In the genomic region with DNA sequence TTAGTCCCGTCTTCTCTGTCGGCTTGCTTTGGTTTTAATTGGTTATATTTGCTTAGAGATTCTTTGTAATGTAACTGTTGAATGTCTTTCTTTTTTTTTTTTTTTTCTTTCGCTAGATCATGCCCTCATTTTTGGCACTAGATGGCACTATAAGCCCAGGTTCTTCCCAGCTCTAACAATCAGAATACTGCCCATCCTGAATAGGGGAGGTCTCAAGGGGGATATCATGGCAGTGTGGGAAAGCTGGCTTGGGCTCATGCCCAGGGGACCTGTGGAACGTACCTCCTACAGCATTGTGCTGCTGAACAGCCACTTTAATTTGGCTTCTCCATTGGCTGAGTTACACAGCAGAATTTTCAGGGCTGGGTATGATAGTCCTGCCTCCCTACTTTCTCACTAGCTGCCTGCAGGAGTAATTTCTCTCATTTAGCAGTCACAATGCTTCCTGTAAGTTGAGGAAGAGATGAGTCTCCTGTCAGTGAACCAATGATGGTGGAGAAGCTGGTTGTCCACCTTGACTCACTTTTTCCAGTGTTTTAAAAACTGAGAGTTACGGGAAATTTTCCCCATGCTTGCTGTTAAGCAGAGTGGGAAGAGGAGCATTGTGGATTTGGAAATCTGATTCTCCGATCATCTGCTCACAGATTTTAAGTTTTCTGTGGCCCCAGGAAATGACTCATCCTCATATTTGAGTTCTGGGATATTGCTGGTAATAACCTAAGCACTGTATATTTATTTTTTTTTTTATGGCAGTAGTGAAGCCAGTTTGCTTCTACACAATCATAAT, we compare ENCODE assay signal across 8 cellular contexts. TPM values are rescaled to one million over a fixed set of nuclear protein-coding genes. Genes with fewer than 3 reads are reported as not detected.
A peak's percentile ranks its signal among the peaks of the same experiment; 100 is the strongest.
DNase-seq lines count a peak whose midpoint lies in the region; ATAC-seq and TF ChIP-seq lines count a peak whose summit lies in the region.

No MANE protein-coding gene starts in this region.

- POLR2A ChIA-PET in A673 (lab: Charles Lee; ENCODE audit: low non-redundant PET) (interaction anchor here (0.5 kb wide), 1 partner anchor 203 kb away, joined by 3 read pairs; no protein-coding TSS in a partner anchor), PC-3 (lab: Charles Lee; ENCODE audit: unreplicated experiment) (no interaction called here)

- CTCF ChIA-PET in A673 (lab: Charles Lee) (interaction anchor here (0.6 to 1.9 kb wide), 9 partner anchors 11 to 907 kb away, joined by 3 to 25 read pairs (median 4); a partner anchor contains a TSS), PC-3 (lab: Charles Lee) (no interaction called here)

- H3K9me2 ChIP-seq in PC-3 (replicated peaks; ENCODE audit: low read length): no peaks in the 10 kb centered on the region

- H3K27me3 ChIP-seq in A673 (replicated peaks; ENCODE audit: insufficient read depth, low read depth, low read length, poor library complexity) (no peaks in the 10 kb centered on the region), H7 (ENCODE audit: control insufficient read depth, insufficient read depth, low read length) (no peaks in the 10 kb centered on the region), PC-3 (ENCODE audit: low read length) (no peaks in the 10 kb centered on the region)

- H3K4me3 ChIP-seq in A673 (ENCODE audit: low read depth, low read length, poor library complexity, severe bottlenecking) (no peak overlapping the region), H7 (ENCODE audit: insufficient read depth, low read depth, low read length) (no peak overlapping the region), PC-3 (ENCODE audit: low read length) (peak overlapping the region; percentile 42), fibroblast of the aortic adventitia (ENCODE audit: low read depth, low read length) (no peak overlapping the region)

- peak overlapping the region; percentile 69 for H3K4me2 ChIP-seq in PC-3 (ENCODE audit: low read length)

- peaks cover 16% of the 10 kb centered on the region for H3K9me3 ChIP-seq in A673 (ENCODE audit: low read depth, low read length, poor library complexity, severe bottlenecking)
- H3K9me3 ChIP-seq in PC-3 (ENCODE audit: low read length): peaks cover 17% of the 10 kb centered on the region

- H2AFZ ChIP-seq in PC-3 (ENCODE audit: low read length): peak overlapping the region; percentile 59

- H3F3A ChIP-seq in PC-3 (ENCODE audit: low read length, unreplicated experiment): no peaks in the 10 kb centered on the region

- H3K4me1 ChIP-seq in A673 (ENCODE audit: insufficient read depth, low read length, poor library complexity, severe bottlenecking) (no peaks in the 10 kb centered on the region), PC-3 (ENCODE audit: insufficient read depth, low read length) (peaks cover 8% of the 10 kb centered on the region; the same call in 1 of the 2 replicates)

- H3K9ac ChIP-seq in PC-3 (ENCODE audit: low read length): no peak overlapping the region

- H4K20me1 ChIP-seq in PC-3 (ENCODE audit: low read length): no peaks in the 10 kb centered on the region

- H3K36me3 ChIP-seq in A673 (ENCODE audit: insufficient read depth, low read length, poor library complexity, severe bottlenecking) (no peaks in the 10 kb centered on the region), H7 (replicated peaks; ENCODE audit: control insufficient read depth, insufficient read depth, low read length) (no peaks in the 10 kb centered on the region), PC-3 (ENCODE audit: low read depth, low read length) (no peaks in the 10 kb centered on the region)

- ATAC-seq in PC-3 (peak; percentile 27; the same call in 1 of the 2 replicates), GM18511 (IDR thresholded peaks at IDR 0.05; ENCODE audit: unreplicated experiment) (no peak)

- intact Hi-C loops in A673 (cut with micrococcal nuclease; ENCODE audit: unreplicated experiment) (loop anchor here (1.0 to 10.0 kb wide), 5 partner anchors 66 to 906 kb away; no protein-coding TSS in a partner anchor), PC-3 (cut with micrococcal nuclease) (loop anchor here (1.0 kb wide), 1 partner anchor 200 kb away; no protein-coding TSS in a partner anchor)

- no peaks in the 10 kb centered on the region for H3K79me2 ChIP-seq in PC-3 (ENCODE audit: low read length)

- no peak overlapping the region for H3K27ac ChIP-seq in A673 (ENCODE audit: low read depth, low read length, poor library complexity, severe bottlenecking)
- H3K27ac ChIP-seq in PC-3 (ENCODE audit: low read length): no peak overlapping the region

- BruUV-seq in A673 (replicated peaks; lab: Mats Ljungman, UMichigan) (no TSS peak), PC-3 (replicated peaks; lab: Mats Ljungman, UMichigan) (no TSS peak)

- TF ChIP-seq CTCF in A673 (conservative IDR thresholded peaks at IDR 0.05; ENCODE audit: low read depth, low read length) (peak; percentile 72), PC-3 (conservative IDR thresholded peaks at IDR 0.05; ENCODE audit: low read depth, low read length) (peak; percentile 78), fibroblast of the aortic adventitia (IDR thresholded peaks at IDR 0.05; ENCODE audit: insufficient read depth, low read length) (peak; percentile 53)

- DNase-seq in A673 (ENCODE audit: low spot score) (peak; percentile 92), H7 (peak; percentile 13), PC-3 (peak; percentile 43), fibroblast of the aortic adventitia (ENCODE audit: low read depth) (peak; percentile 59), SKM-1 treated with dmso at 0.1 percent for 144 hours (lab: John Stamatoyannopoulos, UW; ENCODE audit: unreplicated experiment) (no peak), GM03348 (ENCODE audit: low spot score) (no peak)
- DNase-seq in activated naive CD4-positive, alpha-beta T cell treated with Interleukin-2 at 50 U/mL for 16 hours: no peak

RNA-seq across cellular contexts. Expression of a gene that starts 47.2 kb away (rescaled TPM):
- total RNA-seq in A673 (2021): 0.13 and 0.24 TPM in 2 replicates
- 0.10 and 0.15 TPM in 2 replicates for total RNA-seq in H7 (2014; rRNA removed; shearing (Covaris generic))
- not detected in 2 replicates for total RNA-seq in PC-3 (2014; rRNA removed)
- 0.09 TPM in 1 of 2 replicates, not detected in the other for total RNA-seq in fibroblast of the aortic adventitia (ENCODE audit: low replicate concordance)

Comparison
In these comparisons a context has a peak if more than half of its experiments do, and no peak if none do; other contexts are left out.
1. DNase-seq: peak in A673 (single experiment), H7 (single experiment), PC-3 (single experiment) and fibroblast of the aortic adventitia (single experiment); none in SKM-1 treated with dmso at 0.1 percent for 144 hours (single experiment), activated naive CD4-positive, alpha-beta T cell treated with Interleukin-2 at 50 U/mL for 16 hours (single experiment) and GM03348 (single experiment).
2. Peak in every context shown above with its lines, with median percentiles within 50 percentile points of each other: CTCF ChIP-seq.